In genomic region chr7:48299580-48300169, GRCh38 we compare ENCODE assay signal across 1 cellular context.
TF ChIP-seq lines count a peak whose summit lies in the region.

No MANE protein-coding gene starts in this region.

TF ChIP-seq in SK-N-SH treated with all-trans-retinoic acid at 6 μM for 48 hours, 23 proteins besides CTCF, POLR2A, EP300 and RAD21 (continued from another document):
- TF ChIP-seq TSHZ2 (CRISPR knock-in tag; IDR thresholded peaks at IDR 0.05) (no peak), CREB5 (CRISPR knock-in tag; IDR thresholded peaks at IDR 0.05; ENCODE audit: low read depth) (no peak), GLIS3 (CRISPR knock-in tag; IDR thresholded peaks at IDR 0.05) (no peak), POU6F1 (CRISPR knock-in tag; IDR thresholded peaks at IDR 0.05; ENCODE audit: borderline replicate concordance, low read depth) (no peak), OSR1 (CRISPR knock-in tag; IDR thresholded peaks at IDR 0.05) (no peak)
TF ChIP-seq in SK-N-SH treated with all-trans-retinoic acid at 6 μM for 48 hours: peak in this region for 0.
